In the genomic region with DNA sequence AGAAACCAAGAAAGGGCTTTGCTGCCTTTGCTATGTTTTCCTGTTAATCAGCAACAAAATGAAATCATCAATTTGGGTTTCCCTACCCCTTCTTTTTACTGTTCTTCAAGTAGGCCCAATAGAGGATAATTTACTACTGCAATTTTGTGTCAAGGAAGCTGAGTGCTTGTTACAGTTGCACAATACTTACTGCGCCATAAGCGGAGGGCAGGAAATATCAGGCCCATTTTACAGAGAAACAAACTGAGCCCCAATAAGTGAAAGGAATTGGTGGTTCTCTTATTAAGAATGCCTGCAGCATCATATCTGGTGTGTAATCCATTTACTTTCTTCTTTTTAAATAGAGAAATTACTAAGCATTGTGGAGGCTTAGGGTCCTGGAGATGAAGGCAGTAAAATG, we compare ENCODE assay signal across 19 cellular contexts. TPM values are rescaled to one million over a fixed set of nuclear protein-coding genes. Genes with fewer than 3 reads are reported as not detected.
A peak's percentile ranks its signal among the peaks of the same experiment; 100 is the strongest.
DNase-seq lines count a peak whose midpoint lies in the region; ATAC-seq and TF ChIP-seq lines count a peak whose summit lies in the region.
"Had no signal": no experiment of that assay in that cellular context is flagged by ENCODE, and none has a peak within 500 bp of the region (broad histone marks: within the 10 kb centered on the region; RNA-seq: fewer than 3 reads in every experiment).

No MANE protein-coding gene starts in this region.

- H4K5ac ChIP-seq in IMR-90 (ENCODE audit: low read depth, low read length), result no peak overlapping the region

- H3K79me1 ChIP-seq in IMR-90 (ENCODE audit: low read depth in 1 of 2, low read length in 2 of 2), result peaks cover 5 to 6% of the 10 kb centered on the region in 2 experiments; a peak in 3 of 4 replicates

- peak overlapping the region; percentile 42 for H3K27ac Mint-ChIP-seq in activated naive CD4-positive, alpha-beta T cell treated with anti-CD3 and anti-CD28 coated beads, Interleukin-2, amount 10 ng/mL, durations not matched to agents 7 days and 5 days
- peak overlapping the region in 1 of 2 donors; percentile 60 for H3K27ac Mint-ChIP-seq in activated naive CD4-positive, alpha-beta T cell treated with anti-CD3 and anti-CD28 coated beads, Interleukin-2, amount 50 U/mL, for 72 hours
- H3K27ac Mint-ChIP-seq in effector memory CD8-positive, alpha-beta T cell, result peak overlapping the region; percentile 99

- H2AK5ac ChIP-seq in IMR-90 (ENCODE audit: low read depth, low read length), result no peak overlapping the region

- no peak overlapping the region for H3K23ac ChIP-seq in IMR-90 (ENCODE audit: low read depth, low read length)

- no peak for ATAC-seq in activated naive CD4-positive, alpha-beta T cell treated with anti-CD3 and anti-CD28 coated beads, Interleukin-2, amount 50 U/mL, for 72 hours
- ATAC-seq in IMR-90 (ENCODE audit: low read depth) (no peak), HG02588 (IDR thresholded peaks at IDR 0.05; ENCODE audit: unreplicated experiment) (no peak)
- no peak for ATAC-seq in effector memory CD8-positive, alpha-beta T cell (replicated peaks)

- no peak overlapping the region for H3K27ac ChIP-seq in IMR-90 (ENCODE audit: insufficient read depth, low read length)
- H3K27ac ChIP-seq: HL-60 had no signal

- H3K4me3 ChIP-seq in IMR-90 (ENCODE audit: insufficient read depth, low read depth, low read length) (no peak overlapping the region), H7 (ENCODE audit: insufficient read depth, low read depth, low read length) (no peak overlapping the region)

- DNase-seq in activated naive CD4-positive, alpha-beta T cell treated with anti-CD3 and anti-CD28 coated beads, Interleukin-2, amount 10 ng/mL, durations not matched to agents 7 days and 5 days, result no peak
- DNase-seq in activated naive CD4-positive, alpha-beta T cell treated with anti-CD3 and anti-CD28 coated beads, Interleukin-2, amount 50 U/mL, for 72 hours (ENCODE audit: low spot score in 2 of 2), result no peak
- DNase-seq in IMR-90 (no peak), H7 (no peak), hippocampal formation (lab: John Stamatoyannopoulos, UW) (no peak)
- DNase-seq in effector memory CD8-positive, alpha-beta T cell, result no peak
- DNase-seq: ACHN, AML-193, DMS79, KBM-7, NCI-H1048, NCI-H1436 treated with DMSO at 0.1 percent for 48 hours, NCI-H2081, NCI-H510A, NCI-H774 had no signal

- H2BK20ac ChIP-seq in IMR-90 (ENCODE audit: low read depth, low read length), result no peak overlapping the region

- no peak overlapping the region for H4K8ac ChIP-seq in IMR-90 (ENCODE audit: low read depth in 2 of 2, low read length in 2 of 2)

- no peak for TF ChIP-seq POLR2A in IMR-90 (IDR thresholded peaks at IDR 0.05; ENCODE audit: low read depth, low read length)

- no peak overlapping the region for H3K56ac ChIP-seq in IMR-90 (ENCODE audit: extremely low read depth, insufficient read depth, low read length)

- dilution Hi-C loops in IMR-90 (cut with HindIII; ENCODE audit: low sequenced_read_pairs, unreplicated experiment), result no loop called here

- no peak overlapping the region for H2BK120ac ChIP-seq in IMR-90 (ENCODE audit: low read depth, low read length)

- H3K27me3 ChIP-seq in IMR-90 (ENCODE audit: control insufficient read depth, insufficient read depth, low read length) (no peaks in the 10 kb centered on the region; the same call in 1 of the 2 replicates), H7 (ENCODE audit: control insufficient read depth, insufficient read depth, low read length) (0 out of 2 replicates have a peak, but pooled peaks cover 1% of the 10 kb centered on the region)

- no peak overlapping the region for H3K18ac ChIP-seq in IMR-90 (ENCODE audit: low read depth, low read length)

- H3K4me1 Mint-ChIP-seq in activated naive CD4-positive, alpha-beta T cell treated with anti-CD3 and anti-CD28 coated beads, Interleukin-2, amount 10 ng/mL, durations not matched to agents 7 days and 5 days, result peaks cover 49% of the 10 kb centered on the region
- peaks cover 57% of the 10 kb centered on the region in 2 donors for H3K4me1 Mint-ChIP-seq in effector memory CD8-positive, alpha-beta T cell (ENCODE audit: low read depth in 2 of 2)

- WGBS in IMR-90 (ENCODE audit: extremely low coverage in 2 of 2, insufficient read length in 1 of 2), 2 experiments, result no CpG with 5 or more reads among the region's 2 CpGs

- POLR2A ChIA-PET in IMR-90 (lab: Charles Lee; ENCODE audit: unreplicated experiment), result no interaction called here

- no peaks in the 10 kb centered on the region for H3K9me3 ChIP-seq in IMR-90 (ENCODE audit: control insufficient read depth, insufficient read depth, low read length)

- BruUV-seq in IMR-90 (replicated peaks; lab: Mats Ljungman, UMichigan), result no TSS peak

- H3K4ac ChIP-seq in IMR-90 (ENCODE audit: low read depth, low read length), result no peak overlapping the region

- in situ Hi-C loops in IMR-90 (cut with MboI; ENCODE audit: low sequenced_read_pairs), result loop anchor here (25.0 kb wide), 1 partner anchor 640 kb away; no protein-coding TSS in a partner anchor

- H2BK15ac ChIP-seq in IMR-90 (ENCODE audit: low read depth, low read length), result no peak overlapping the region

- intact Hi-C loops in IMR-90 (cut with micrococcal nuclease), result no loop called here

- H3K36me3 ChIP-seq in IMR-90 (ENCODE audit: control insufficient read depth, insufficient read depth, low read length), result no peaks in the 10 kb centered on the region
- no peaks in the 10 kb centered on the region for H3K36me3 ChIP-seq in H7 (replicated peaks; ENCODE audit: control insufficient read depth, insufficient read depth, low read length)

- H3K9ac ChIP-seq in IMR-90 (ENCODE audit: low read depth, low read length), result no peak overlapping the region

- no peak overlapping the region for H2AFZ ChIP-seq in IMR-90 (replicated peaks; ENCODE audit: low read length, poor library complexity)

- no peak overlapping the region for H2BK5ac ChIP-seq in IMR-90 (ENCODE audit: low read depth, low read length, poor library complexity, severe bottlenecking)

- TF ChIP-seq CTCF in IMR-90 (conservative IDR thresholded peaks at IDR 0.05; ENCODE audit: low read depth, low read length), result no peak

- H3K4me3 Mint-ChIP-seq in activated naive CD4-positive, alpha-beta T cell treated with anti-CD3 and anti-CD28 coated beads, Interleukin-2, amount 10 ng/mL, durations not matched to agents 7 days and 5 days, result no peak overlapping the region
- peak overlapping the region; percentile 38 to 51 for H3K4me3 Mint-ChIP-seq in effector memory CD8-positive, alpha-beta T cell
- H3K4me3 Mint-ChIP-seq: CD14-positive monocyte had no signal

- H3K14ac ChIP-seq in IMR-90 (replicated peaks; ENCODE audit: low read depth, low read length), result no peak overlapping the region

- H4K20me1 ChIP-seq in IMR-90 (ENCODE audit: insufficient read depth, low read length), result no peaks in the 10 kb centered on the region

- H3K27me3 Mint-ChIP-seq in activated naive CD4-positive, alpha-beta T cell treated with anti-CD3 and anti-CD28 coated beads, Interleukin-2, amount 10 ng/mL, durations not matched to agents 7 days and 5 days, result peaks cover 6% of the 10 kb centered on the region
- H3K27me3 Mint-ChIP-seq in effector memory CD8-positive, alpha-beta T cell, result no peaks in the 10 kb centered on the region

- no peak overlapping the region for H4K91ac ChIP-seq in IMR-90 (ENCODE audit: insufficient read depth, low read depth, low read length)

- TF ChIP-seq RAD21 in IMR-90 (IDR thresholded peaks at IDR 0.05; ENCODE audit: low read length), result no peak

- no peaks in the 10 kb centered on the region for H3K36me3 Mint-ChIP-seq in activated naive CD4-positive, alpha-beta T cell treated with anti-CD3 and anti-CD28 coated beads, Interleukin-2, amount 10 ng/mL, durations not matched to agents 7 days and 5 days
- H3K36me3 Mint-ChIP-seq in activated naive CD4-positive, alpha-beta T cell treated with anti-CD3 and anti-CD28 coated beads, Interleukin-2, amount 50 U/mL, for 72 hours, result peaks cover 0 to 6% of the 10 kb centered on the region in 2 donors
- H3K36me3 Mint-ChIP-seq in effector memory CD8-positive, alpha-beta T cell (ENCODE audit: insufficient read depth), result peaks cover 4% of the 10 kb centered on the region
- H3K36me3 Mint-ChIP-seq: CD14-positive monocyte had no signal

- CTCF ChIA-PET in activated naive CD4-positive, alpha-beta T cell treated with anti-CD3 and anti-CD28 coated beads, Interleukin-2, amount 10 ng/mL, durations not matched to agents 7 days and 5 days (lab: Charles Lee), result interaction anchor here (0.9 to 6.6 kb wide), 2 partner anchors 14 to 57 kb away, joined by 4 to 47 read pairs; no protein-coding TSS in a partner anchor
- CTCF ChIA-PET in IMR-90 (lab: Yijun Ruan, JAX), result interaction anchor here (0.5 kb wide), 1 partner anchor 209 kb away, joined by 3 read pairs; no protein-coding TSS in a partner anchor

- no peaks in the 10 kb centered on the region for H3K9me3 Mint-ChIP-seq in activated naive CD4-positive, alpha-beta T cell treated with anti-CD3 and anti-CD28 coated beads, Interleukin-2, amount 10 ng/mL, durations not matched to agents 7 days and 5 days
- H3K9me3 Mint-ChIP-seq in activated naive CD4-positive, alpha-beta T cell treated with anti-CD3 and anti-CD28 coated beads, Interleukin-2, amount 50 U/mL, for 72 hours, result no peaks in the 10 kb centered on the region
- no peaks in the 10 kb centered on the region for H3K9me3 Mint-ChIP-seq in effector memory CD8-positive, alpha-beta T cell
- H3K9me3 Mint-ChIP-seq: CD14-positive monocyte had no signal

- H3K4me1 ChIP-seq in IMR-90 (ENCODE audit: control insufficient read depth, insufficient read depth, low read length), result peaks cover 11% of the 10 kb centered on the region

- no peak overlapping the region for H3K4me2 ChIP-seq in IMR-90 (ENCODE audit: low read depth, low read length)

- peaks cover 10% of the 10 kb centered on the region for H3K9me1 ChIP-seq in IMR-90 (ENCODE audit: insufficient read depth, low read length)

- H2AK9ac ChIP-seq in IMR-90 (replicated peaks; ENCODE audit: low read depth, low read length, poor library complexity), result no peak overlapping the region

TF ChIP-seq in IMR-90, 13 proteins besides CTCF, POLR2A, EP300 and RAD21:
- TF ChIP-seq CEBPB (IDR thresholded peaks at IDR 0.05; ENCODE audit: low read depth, low read length) (peak; percentile 69), MXI1 (IDR thresholded peaks at IDR 0.05; ENCODE audit: borderline replicate concordance, low read depth, low read length) (no peak)

RNA-seq across cellular contexts. Expression of gene LBH, which starts 9.3 kb away (rescaled TPM):
- 10 to 100 TPM; 67.0 to 88.2 TPM for total RNA-seq in activated naive CD4-positive, alpha-beta T cell treated with anti-CD3 and anti-CD28 coated beads, Interleukin-2, amount 50 U/mL, for 72 hours
- total RNA-seq in IMR-90 (2012; rRNA removed), result 155 and 158 TPM in 2 replicates
- 163 and 202 TPM in 2 replicates for polyA plus RNA-seq in IMR-90 (2012; rRNA removed)
- polyA plus RNA-seq in IMR-90 (2012; cell fraction: cytosol; rRNA removed), result 108 and 247 TPM in 2 replicates
- polyA plus RNA-seq in IMR-90 (2012; cell fraction: nucleus; rRNA removed; ENCODE audit: low replicate concordance), result 92.9 and 150 TPM in 2 replicates
- total RNA-seq in H7 (2014; rRNA removed; shearing (Covaris generic)), result 90.7 and 93.3 TPM in 2 replicates
- total RNA-seq: G401 had no signal
